9 cellular contexts compared by ENCODE assay signal in genomic region chr4:122914292-122914904, GRCh38. TPM values are rescaled to one million over a fixed set of nuclear protein-coding genes. Genes with fewer than 3 reads are reported as not detected.
A peak's percentile ranks its signal among the peaks of the same experiment; 100 is the strongest.
DNase-seq lines count a peak whose midpoint lies in the region; ATAC-seq, FAIRE-seq and TF ChIP-seq lines count a peak whose summit lies in the region.
"Had no signal": no experiment of that assay in that cellular context is flagged by ENCODE, and none has a peak within 500 bp of the region (broad histone marks: within the 10 kb centered on the region; RNA-seq: fewer than 3 reads in every experiment).

No MANE protein-coding gene starts in this region.

- no peak overlapping the region for H3K27ac Mint-ChIP-seq in activated T-helper 2 cell treated with anti-CD3 and anti-CD28 coated beads, Interferon-gamma antibody, Interleukin-2, Interleukin-4, amounts not matched to agents 10 μg/mL and 5 μg/mL and 100 μg/mL, durations not matched to agents 14 hours and 24 hours and 36 hours

- TF ChIP-seq EP300 in HepG2 (IDR thresholded peaks at IDR 0.05; ENCODE audit: low read depth in 2 of 2, low read length in 2 of 2) = no peak
- no peak for TF ChIP-seq EP300 in HepG2 (CRISPR knock-in tag; IDR thresholded peaks at IDR 0.05; ENCODE audit: borderline replicate concordance)

- peaks cover 14% of the 10 kb centered on the region for H3K4me1 ChIP-seq in HepG2 (ENCODE audit: insufficient read depth, low read length)

- H3K4me1 Mint-ChIP-seq in activated T-helper 2 cell treated with anti-CD3 and anti-CD28 coated beads, Interferon-gamma antibody, Interleukin-2, Interleukin-4, amounts not matched to agents 10 μg/mL and 5 μg/mL and 100 μg/mL, durations not matched to agents 14 hours and 24 hours and 36 hours (ENCODE audit: low read depth) = no peaks in the 10 kb centered on the region

- H3K9me3 Mint-ChIP-seq in activated T-helper 2 cell treated with anti-CD3 and anti-CD28 coated beads, Interferon-gamma antibody, Interleukin-2, Interleukin-4, amounts not matched to agents 10 μg/mL and 5 μg/mL and 100 μg/mL, durations not matched to agents 14 hours and 24 hours and 36 hours = no peaks in the 10 kb centered on the region

- POLR2A ChIA-PET in HepG2 (lab: Yijun Ruan, JAX) = no interaction called here

- BruUV-seq in HepG2 (replicated peaks; lab: Mats Ljungman, UMichigan) = no TSS peak

- no peak for TF ChIP-seq POLR2A in HepG2 (IDR thresholded peaks at IDR 0.05; ENCODE audit: insufficient read depth in 1 of 2, low read depth in 2 of 2, low read length in 2 of 2)

- in situ Hi-C loops in HepG2 (cut with HindIII; ENCODE audit: extremely low pct_ligation_motif_present, low pct_unique_long_range_greater_than_20kb) = loop anchor here (10.0 kb wide), 1 partner anchor 310 kb away; no protein-coding TSS in a partner anchor

- H3K4me3 Mint-ChIP-seq in activated T-helper 2 cell treated with anti-CD3 and anti-CD28 coated beads, Interferon-gamma antibody, Interleukin-2, Interleukin-4, amounts not matched to agents 10 μg/mL and 5 μg/mL and 100 μg/mL, durations not matched to agents 14 hours and 24 hours and 36 hours (ENCODE audit: low read depth) = no peak overlapping the region

- H3K36me3 Mint-ChIP-seq in activated T-helper 2 cell treated with anti-CD3 and anti-CD28 coated beads, Interferon-gamma antibody, Interleukin-2, Interleukin-4, amounts not matched to agents 10 μg/mL and 5 μg/mL and 100 μg/mL, durations not matched to agents 14 hours and 24 hours and 36 hours (ENCODE audit: low read depth) = peaks cover 23% of the 10 kb centered on the region

- CTCF ChIA-PET in HepG2 (lab: Yijun Ruan, JAX; ENCODE audit: low intra/inter-chr PET ratio, low total read pairs) = interaction anchor here (0.9 to 2.4 kb wide), 4 partner anchors 156 to 312 kb away, joined by 3 to 29 read pairs (median 4); partner anchors contain the start of gene BBS12

- no peaks in the 10 kb centered on the region; a peak in 2 of 5 replicates for H3K36me3 ChIP-seq in HepG2 (replicated peaks in 1 of 2; ENCODE audit: control insufficient read depth in 1 of 2, insufficient read depth in 2 of 2, low read length in 2 of 2)

- H3K9ac ChIP-seq in HepG2 (ENCODE audit: insufficient read depth, low read depth, low read length) = no peak overlapping the region

- no peaks in the 10 kb centered on the region for H3K27me3 Mint-ChIP-seq in activated T-helper 2 cell treated with anti-CD3 and anti-CD28 coated beads, Interferon-gamma antibody, Interleukin-2, Interleukin-4, amounts not matched to agents 10 μg/mL and 5 μg/mL and 100 μg/mL, durations not matched to agents 14 hours and 24 hours and 36 hours (ENCODE audit: low read depth)

- FAIRE-seq in HepG2 (lab: Jason Lieb, UNC) = peak; percentile 60

- ATAC-seq in GM21360 (IDR thresholded peaks at IDR 0.05; ENCODE audit: unreplicated experiment) (peak; percentile 86), HepG2 (peak; percentile 89)

- H3K27me3 ChIP-seq in HepG2 (ENCODE audit: control insufficient read depth in 1 of 2, insufficient read depth in 2 of 2, low read length in 2 of 2) = no peaks in the 10 kb centered on the region

- intact Hi-C loops in HepG2 (cut with micrococcal nuclease; ENCODE audit: unreplicated experiment) = loop anchor here (1.0 to 5.0 kb wide), 4 partner anchors 87 to 312 kb away; partner anchors contain the start of genes BBS12 and FGF2
- intact Hi-C loops in activated T-helper 2 cell treated with anti-CD3 and anti-CD28 coated beads, Interferon-gamma antibody, Interleukin-2, Interleukin-4, amounts not matched to agents 10 μg/mL and 5 μg/mL and 100 μg/mL, durations not matched to agents 14 hours and 24 hours and 36 hours (cut with micrococcal nuclease) = no loop called here

- no peaks in the 10 kb centered on the region for H3K9me3 ChIP-seq in HepG2 (ENCODE audit: low read length)

- H3K4me2 ChIP-seq in HepG2 (ENCODE audit: low read depth, low read length) = no peak overlapping the region

- no peak overlapping the region for H2AFZ ChIP-seq in HepG2 (ENCODE audit: low read length)

- no peak overlapping the region for H3K27ac ChIP-seq in HepG2 (ENCODE audit: extremely low read length, insufficient read depth, low read length)

- no peaks in the 10 kb centered on the region for H4K20me1 ChIP-seq in HepG2 (ENCODE audit: insufficient read depth, low read length)

- peak; percentile 30 for DNase-seq in GM10266 (ENCODE audit: extremely low spot score)
- DNase-seq in HPDE6-E6E7 (ENCODE audit: extremely low spot score) = peak; percentile 10
- DNase-seq in amniotic epithelial cell (ENCODE audit: low read depth) = peak; percentile 39
- DNase-seq in HepG2 (ENCODE audit: low spot score) = peak; percentile 43
- DNase-seq in globus pallidus (ENCODE audit: low spot score) = no peak
- DNase-seq in mucosa of gallbladder (ENCODE audit: low spot score) = no peak
- DNase-seq in activated T-helper 2 cell treated with anti-CD3 and anti-CD28 coated beads, Interferon-gamma antibody, Interleukin-2, Interleukin-4, amounts not matched to agents 10 μg/mL and 5 μg/mL and 100 μg/mL, durations not matched to agents 14 hours and 24 hours and 36 hours (ENCODE audit: low spot score) = no peak
- DNase-seq: right cardiac atrium had no signal

- H3K4me3 ChIP-seq in HepG2 (replicated peaks in 1 of 3; ENCODE audit: insufficient read depth in 1 of 3, low read depth in 2 of 3, low read length in 3 of 3) = no peak overlapping the region

- WGBS in HepG2 (ENCODE audit: low lambda C conversion rate) = 25% methylated on average over 4 of the region's 4 CpGs

- H3K79me2 ChIP-seq in HepG2 (ENCODE audit: insufficient read depth, low read length) = no peaks in the 10 kb centered on the region

- peak; percentile 52; the same call in 1 of the 2 replicates for TF ChIP-seq RAD21 in HepG2 (CRISPR knock-in tag; IDR thresholded peaks at IDR 0.05)

- TF ChIP-seq CTCF in GM10266 (IDR thresholded peaks at IDR 0.05; ENCODE audit: control insufficient read depth, insufficient read depth, low read depth, missing control alignments) (peak; percentile 40), HepG2 (CRISPR knock-in tag; IDR thresholded peaks at IDR 0.05) (peak; percentile 79)

TF ChIP-seq in HepG2, 621 proteins besides CTCF, POLR2A, EP300 and RAD21 (continues in another document):
- TF ChIP-seq EEA1 (CRISPR knock-in tag; IDR thresholded peaks at IDR 0.05; ENCODE audit: borderline replicate concordance) = no peak
- no peak for TF ChIP-seq ZNF839 (CRISPR knock-in tag; IDR thresholded peaks at IDR 0.05; ENCODE audit: borderline replicate concordance)
- TF ChIP-seq RFX1 (IDR thresholded peaks at IDR 0.05) = no peak
- TF ChIP-seq NCOA5 (CRISPR knock-in tag; IDR thresholded peaks at IDR 0.05) = no peak
- 0 out of 2 replicates have a peak, but pooled peaks have one; percentile 21 for TF ChIP-seq SAP130 (CRISPR knock-in tag; IDR thresholded peaks at IDR 0.05; ENCODE audit: low read depth)

RNA-seq across cellular contexts. Expression of gene NUDT6, which starts 8.0 kb away (rescaled TPM):
- total RNA-seq in HepG2 (2016; rRNA removed; fragmentation: Illumina TruSeq; extraction: Trizol) (8.3 and 10.6 TPM in 2 replicates), mucosa of gallbladder (3.5 TPM)
- 2.7 and 3.7 TPM in 2 replicates for total RNA-seq in HepG2 (2016; cell fraction: cytosol; rRNA removed; fragmentation: Illumina TruSeq; extraction: Trizol; ENCODE audit: low read depth)
- total RNA-seq in HepG2 (2016; cell fraction: insoluble cytoplasmic fraction; rRNA removed; fragmentation: Illumina TruSeq; extraction: Trizol) = 9.4 and 10.9 TPM in 2 replicates
- 3.9 and 5.7 TPM in 2 replicates for total RNA-seq in HepG2 (2016; cell fraction: membrane; rRNA removed; fragmentation: Illumina TruSeq; extraction: Trizol)
- total RNA-seq in HepG2 (2016; cell fraction: nucleus; rRNA removed; fragmentation: Illumina TruSeq; extraction: Trizol) = 6.4 and 8.3 TPM in 2 replicates
- polyA plus RNA-seq in HepG2 (2011; rRNA removed) = 4.5 and 4.8 TPM in 2 replicates
- polyA plus RNA-seq in HepG2 (2011; cell fraction: cytosol; rRNA removed) = 3.8 and 3.9 TPM in 2 replicates
- polyA plus RNA-seq in HepG2 (2011; cell fraction: nucleus; rRNA removed) = 2.5 and 3.9 TPM in 2 replicates
- polyA plus RNA-seq in HepG2 (2012) = 4.0 and 5.9 TPM in 2 replicates
- 1.6 and 2.1 TPM in 2 replicates for polyA plus RNA-seq in HepG2 (2016; cell fraction: cytosol; fragmentation: Illumina TruSeq; extraction: Trizol; ENCODE audit: low read depth)
- polyA plus RNA-seq in HepG2 (2016; cell fraction: insoluble cytoplasmic fraction; fragmentation: Illumina TruSeq; extraction: Trizol; ENCODE audit: low read depth) = 13.8 and 15.6 TPM in 2 replicates
- 2.3 and 3.2 TPM in 2 replicates for polyA plus RNA-seq in HepG2 (2016; cell fraction: membrane; fragmentation: Illumina TruSeq; extraction: Trizol; ENCODE audit: low read depth)
- polyA plus RNA-seq in HepG2 (2016; cell fraction: nucleus; fragmentation: Illumina TruSeq; extraction: Trizol; ENCODE audit: insufficient read depth, low read depth) = 9.6 and 10.3 TPM in 2 replicates
- polyA minus RNA-seq in HepG2 (2011; rRNA and poly(A)+ RNA removed; ENCODE audit: low replicate concordance) = 3.1 and 3.8 TPM in 2 replicates
- 1.4 and 1.6 TPM in 2 replicates for polyA minus RNA-seq in HepG2 (2011; cell fraction: cytosol; rRNA and poly(A)+ RNA removed)
- polyA minus RNA-seq in HepG2 (2011; cell fraction: nucleus; rRNA and poly(A)+ RNA removed) = 9.7 TPM in 2 replicates
- 7.5 and 8.5 TPM in 2 replicates for total RNA-seq in activated T-helper 2 cell treated with anti-CD3 and anti-CD28 coated beads, Interferon-gamma antibody, Interleukin-2, Interleukin-4, amounts not matched to agents 10 μg/mL and 5 μg/mL and 100 μg/mL, durations not matched to agents 14 hours and 24 hours and 36 hours

Comparison
In these comparisons a context has a peak if more than half of its experiments do, and no peak if none do; other contexts are left out.
1. DNase-seq: peak in GM10266 (single experiment), HPDE6-E6E7 (single experiment), amniotic epithelial cell (single experiment) and HepG2 (single experiment); none in globus pallidus (single experiment), mucosa of gallbladder (single experiment) and activated T-helper 2 cell treated with anti-CD3 and anti-CD28 coated beads, Interferon-gamma antibody, Interleukin-2, Interleukin-4, amounts not matched to agents 10 μg/mL and 5 μg/mL and 100 μg/mL, durations not matched to agents 14 hours and 24 hours and 36 hours (single experiment).